17 cellular contexts compared by ENCODE assay signal in genomic region chr10:32035038-32035437, GRCh38. TPM values are rescaled to one million over a fixed set of nuclear protein-coding genes. Genes with fewer than 3 reads are reported as not detected.
DNase-seq lines count a peak whose midpoint lies in the region; ATAC-seq, FAIRE-seq and TF ChIP-seq lines count a peak whose summit lies in the region.
"Had no signal": no experiment of that assay in that cellular context is flagged by ENCODE, and none has a peak within 500 bp of the region (broad histone marks: within the 10 kb centered on the region; RNA-seq: fewer than 3 reads in every experiment).

No MANE protein-coding gene starts in this region.

- H2BK15ac ChIP-seq in mesendoderm (replicated peaks; ENCODE audit: low read depth), result no peak overlapping the region

- intact Hi-C loops in CD4-positive, alpha-beta T cell (cut with DNase I, micrococcal nuclease), result loop anchor here in 1 of 2 experiments (10.0 kb wide), 1 partner anchor 240 kb away; no protein-coding TSS in a partner anchor
- intact Hi-C loops in Calu3 (cut with micrococcal nuclease; ENCODE audit: unreplicated experiment), result no loop called here

- POLR2A ChIA-PET in CD4-positive, alpha-beta T cell (lab: Charles Lee), result no interaction called here

- peaks cover 3% of the 10 kb centered on the region for H3K79me2 ChIP-seq in mesendoderm (ENCODE audit: control insufficient read depth, insufficient read depth, low read length)

- H3K4me1 ChIP-seq in mesendoderm (ENCODE audit: control insufficient read depth, low read depth, low read length), result no peaks in the 10 kb centered on the region

- no peak overlapping the region for H3K4me2 ChIP-seq in mesendoderm (ENCODE audit: low read length)
- H3K4me2 ChIP-seq: GM23338 had no signal

- H3K9me3 ChIP-seq in CD4-positive, alpha-beta T cell (ENCODE audit: control insufficient read depth, low read length), result no peaks in the 10 kb centered on the region
- H3K9me3 ChIP-seq in WERI-Rb-1 (ENCODE audit: severe bottlenecking), result no peaks in the 10 kb centered on the region

- no TSS peak for BruUV-seq in Calu3 (replicated peaks; lab: Mats Ljungman, UMichigan)

- H4K5ac ChIP-seq in mesendoderm (ENCODE audit: low read length), result no peak overlapping the region

- H3K27me3 ChIP-seq in CD4-positive, alpha-beta T cell (ENCODE audit: control insufficient read depth, insufficient read depth, low read length), result no peaks in the 10 kb centered on the region
- no peaks in the 10 kb centered on the region for H3K27me3 ChIP-seq in WERI-Rb-1 (ENCODE audit: insufficient read depth, low read depth, severe bottlenecking)
- H3K27me3 ChIP-seq in mesendoderm (ENCODE audit: insufficient read depth, low read length, poor library complexity), result no peaks in the 10 kb centered on the region

- H3K36me3 ChIP-seq in WERI-Rb-1, result peaks cover 59% of the 10 kb centered on the region
- peaks cover 5% of the 10 kb centered on the region for H3K36me3 ChIP-seq in mesendoderm (ENCODE audit: control insufficient read depth, insufficient read depth, low read length)

- H2AK5ac ChIP-seq in mesendoderm (ENCODE audit: low read length), result no peak overlapping the region

- ATAC-seq in CD4-positive, alpha-beta T cell (ENCODE audit: poor library complexity), result no peak
- no peak for ATAC-seq in HG02852 (IDR thresholded peaks at IDR 0.05; ENCODE audit: unreplicated experiment)
- ATAC-seq: GM23338, K562 had no signal

- FAIRE-seq in D721Med (lab: Jason Lieb, UNC), result peak; percentile 97
- FAIRE-seq: A204.1, GM18507, K562 had no signal

- no peaks in the 10 kb centered on the region for H3K9me3 Mint-ChIP-seq in CD4-positive, alpha-beta T cell
- no peaks in the 10 kb centered on the region for H3K9me3 Mint-ChIP-seq in nephron progenitor cell
- no peaks in the 10 kb centered on the region for H3K9me3 Mint-ChIP-seq in Calu3 (ENCODE audit: low read depth, unreplicated experiment)
- H3K9me3 Mint-ChIP-seq: CD4-positive, alpha-beta memory T cell; GM23338; H9 had no signal

- H3K27ac ChIP-seq in CD4-positive, alpha-beta T cell (ENCODE audit: low read depth, low read length), result no peak overlapping the region
- H3K27ac ChIP-seq in WERI-Rb-1 (peak overlapping the region; percentile 14; the same call in 1 of the 2 replicates), mesendoderm (ENCODE audit: low read depth, low read length) (no peak overlapping the region)

- DNase-seq in CD4-positive, alpha-beta T cell, result no peak
- DNase-seq in D721Med (ENCODE audit: insufficient read length, low spot score) (no peak), WERI-Rb-1 (no peak), nephron progenitor cell (no peak), mesendoderm (no peak), Calu3 (no peak)
- DNase-seq: C1 segment of cervical spinal cord; CD4-positive, alpha-beta memory T cell; DMS53; GF-D8; H9 had no signal

- H3K4ac ChIP-seq in mesendoderm (ENCODE audit: low read depth, low read length), result no peak overlapping the region

- peak overlapping the region; percentile 11 for H3K27ac Mint-ChIP-seq in CD4-positive, alpha-beta T cell
- peak overlapping the region; percentile 45 for H3K27ac Mint-ChIP-seq in nephron progenitor cell
- H3K27ac Mint-ChIP-seq in Calu3 (ENCODE audit: unreplicated experiment), result no peak overlapping the region
- H3K27ac Mint-ChIP-seq: B cell, GM23338, H9 had no signal

- no peak overlapping the region for H3K56ac ChIP-seq in mesendoderm (ENCODE audit: low read length)

- CTCF ChIA-PET in CD4-positive, alpha-beta T cell (lab: Charles Lee), result no interaction called here
- CTCF ChIA-PET in Calu3 (lab: Charles Lee), result interaction anchor here (1.5 kb wide), 1 partner anchor 172 kb away, joined by 3 read pairs; no protein-coding TSS in a partner anchor

- TF ChIP-seq CTCF in CD4-positive, alpha-beta T cell (IDR thresholded peaks at IDR 0.05), result no peak
- no peak for TF ChIP-seq CTCF in D721Med (IDR thresholded peaks at IDR 0.05; ENCODE audit: insufficient read depth, missing control alignments)
- TF ChIP-seq CTCF in WERI-Rb-1 (IDR thresholded peaks at IDR 0.05; ENCODE audit: low read depth, low read length), result no peak
- TF ChIP-seq CTCF in nephron progenitor cell (IDR thresholded peaks at IDR 0.05), result no peak
- TF ChIP-seq CTCF in Calu3 (IDR thresholded peaks at IDR 0.05; ENCODE audit: unreplicated experiment), result no peak

- no peak overlapping the region for H3K18ac ChIP-seq in mesendoderm (ENCODE audit: low read length)

- no peak overlapping the region for H3K4me3 Mint-ChIP-seq in CD4-positive, alpha-beta T cell
- H3K4me3 Mint-ChIP-seq in nephron progenitor cell (no peak overlapping the region), Calu3 (ENCODE audit: low read depth, unreplicated experiment) (no peak overlapping the region)
- H3K4me3 Mint-ChIP-seq: B cell; CD4-positive, alpha-beta memory T cell; GM23338; H9 had no signal

- no peaks in the 10 kb centered on the region for H3K79me1 ChIP-seq in mesendoderm (ENCODE audit: low read length)

- peaks cover 94% of the 10 kb centered on the region for H3K36me3 Mint-ChIP-seq in CD4-positive, alpha-beta T cell (ENCODE audit: low read depth)
- peaks cover 83% of the 10 kb centered on the region for H3K36me3 Mint-ChIP-seq in nephron progenitor cell (ENCODE audit: low read depth)
- H3K36me3 Mint-ChIP-seq in Calu3 (ENCODE audit: insufficient read depth, unreplicated experiment), result peaks cover 59% of the 10 kb centered on the region

- peaks cover 10% of the 10 kb centered on the region for H3K4me1 Mint-ChIP-seq in CD4-positive, alpha-beta T cell (ENCODE audit: low read depth)
- H3K4me1 Mint-ChIP-seq in nephron progenitor cell (no peaks in the 10 kb centered on the region), Calu3 (ENCODE audit: low read depth, unreplicated experiment) (no peaks in the 10 kb centered on the region)
- H3K4me1 Mint-ChIP-seq: B cell, H9 had no signal

- H3K4me3 ChIP-seq in WERI-Rb-1 (ENCODE audit: low read depth, low read length) (no peak overlapping the region), mesendoderm (ENCODE audit: low read length) (no peak overlapping the region)
- H3K4me3 ChIP-seq: GM23338, K562 had no signal

- no peak overlapping the region for H4K8ac ChIP-seq in mesendoderm (ENCODE audit: low read depth, low read length)

- WGBS in mesendoderm (ENCODE audit: extremely low coverage, insufficient coverage, low lambda C conversion rate), result no CpG with 5 or more reads among the region's 1 CpG

- no peaks in the 10 kb centered on the region for H3K27me3 Mint-ChIP-seq in CD4-positive, alpha-beta T cell
- H3K27me3 Mint-ChIP-seq in nephron progenitor cell (ENCODE audit: low read depth, poor library complexity) (no peaks in the 10 kb centered on the region), Calu3 (ENCODE audit: unreplicated experiment) (no peaks in the 10 kb centered on the region)
- H3K27me3 Mint-ChIP-seq: B cell; CD4-positive, alpha-beta memory T cell had no signal

- H2BK5ac ChIP-seq in mesendoderm (ENCODE audit: low read length), result no peak overlapping the region

- no peak overlapping the region for H3K23ac ChIP-seq in mesendoderm (ENCODE audit: low read length)

- no peak overlapping the region for H2BK120ac ChIP-seq in mesendoderm (ENCODE audit: low read depth, low read length)

- H3K9ac ChIP-seq in mesendoderm (ENCODE audit: low read length), result no peak overlapping the region

RNA-seq across cellular contexts. Expression of gene KIF5B, which starts 21.2 kb away (rescaled TPM):
- 10 to 100 TPM; 58.3 to 59.0 TPM for total RNA-seq in CD4-positive, alpha-beta T cell
- polyA plus RNA-seq in mesendoderm (2013, experiment 1 of 2), result 71.8 TPM
- polyA plus RNA-seq in mesendoderm (2013, experiment 2 of 2), result 71.7 TPM
- 106 and 108 TPM in 2 replicates for total RNA-seq in Calu3 (2022)
